12 cellular contexts compared by ENCODE assay signal in genomic region chr17:7867881-7868329, GRCh38. TPM values are rescaled to one million over a fixed set of nuclear protein-coding genes. Genes with fewer than 3 reads are reported as not detected.
DNase-seq lines count a peak whose midpoint lies in the region; ATAC-seq and TF ChIP-seq lines count a peak whose summit lies in the region.
"Had no signal": no experiment of that assay in that cellular context is flagged by ENCODE, and none has a peak within 500 bp of the region (broad histone marks: within the 10 kb centered on the region; RNA-seq: fewer than 3 reads in every experiment).

No MANE protein-coding gene starts in this region.

- peak overlapping the region; percentile 54 to 63 (median 59) for H3K27ac ChIP-seq in esophagus squamous epithelium

- H3K4me1 Mint-ChIP-seq in Caco-2 (ENCODE audit: low read depth, unreplicated experiment), result peaks cover 14% of the 10 kb centered on the region
- peaks cover 25% of the 10 kb centered on the region for H3K4me1 Mint-ChIP-seq in activated CD4-positive, alpha-beta memory T cell treated with anti-CD3 and anti-CD28 coated beads for 36 hours (ENCODE audit: low read depth)

- no peaks in the 10 kb centered on the region for H3K27me3 Mint-ChIP-seq in Caco-2 (ENCODE audit: insufficient read depth, unreplicated experiment)
- H3K27me3 Mint-ChIP-seq in activated CD4-positive, alpha-beta memory T cell treated with anti-CD3 and anti-CD28 coated beads for 36 hours, result no peaks in the 10 kb centered on the region

- H3K9me3 Mint-ChIP-seq in Caco-2 (ENCODE audit: unreplicated experiment), result no peaks in the 10 kb centered on the region
- no peaks in the 10 kb centered on the region for H3K9me3 Mint-ChIP-seq in activated CD4-positive, alpha-beta memory T cell treated with anti-CD3 and anti-CD28 coated beads for 36 hours

- TF ChIP-seq POLR2A in esophagus squamous epithelium (IDR thresholded peaks at IDR 0.05), result no peak

- no peak overlapping the region for H3K4me3 Mint-ChIP-seq in Caco-2 (ENCODE audit: unreplicated experiment)
- H3K4me3 Mint-ChIP-seq in activated CD4-positive, alpha-beta memory T cell treated with anti-CD3 and anti-CD28 coated beads for 36 hours, result no peak overlapping the region

- CTCF ChIA-PET in Caco-2 (lab: Charles Lee), result no interaction called here
- CTCF ChIA-PET in activated CD4-positive, alpha-beta memory T cell treated with anti-CD3 and anti-CD28 coated beads for 36 hours (lab: Charles Lee), result interaction anchor here (1.2 to 3.2 kb wide), 4 partner anchors 10 to 122 kb away, joined by 5 to 19 read pairs (median 10); no protein-coding TSS in a partner anchor

- H3K27ac Mint-ChIP-seq in Caco-2 (ENCODE audit: unreplicated experiment), result peak overlapping the region; percentile 27
- peak overlapping the region; percentile 60 for H3K27ac Mint-ChIP-seq in activated CD4-positive, alpha-beta memory T cell treated with anti-CD3 and anti-CD28 coated beads for 36 hours

- ATAC-seq in GM21737 (IDR thresholded peaks at IDR 0.05; ENCODE audit: unreplicated experiment) (no peak), sciatic nerve (no peak), GM21717 (IDR thresholded peaks at IDR 0.05; ENCODE audit: unreplicated experiment) (no peak), GM18909 (IDR thresholded peaks at IDR 0.05; ENCODE audit: poor library complexity, unreplicated experiment) (no peak)

- H3K9me3 ChIP-seq in Caco-2, result no peaks in the 10 kb centered on the region
- no peaks in the 10 kb centered on the region for H3K9me3 ChIP-seq in esophagus squamous epithelium

- DNase-seq in AML-193 (lab: John Stamatoyannopoulos, UW) (peak; percentile 41 to 51), Caco-2 (no peak), esophagus squamous epithelium (lab: John Stamatoyannopoulos, UW) (no peak), sciatic nerve (ENCODE audit: low spot score) (no peak)
- DNase-seq in activated CD4-positive, alpha-beta memory T cell treated with anti-CD3 and anti-CD28 coated beads for 36 hours, result no peak
- DNase-seq: activated CD4-positive, alpha-beta T cell treated with anti-CD3 and anti-CD28 coated beads, Interleukin-2, amount 50 U/mL, for 48 hours; mesendoderm; NCI-H1105; NCI-H774 had no signal

- no TSS peak for BruUV-seq in Caco-2 (replicated peaks; lab: Mats Ljungman, UMichigan)

- peaks cover 6% of the 10 kb centered on the region for H3K36me3 Mint-ChIP-seq in Caco-2 (ENCODE audit: insufficient read depth, unreplicated experiment)
- peaks cover 12% of the 10 kb centered on the region for H3K36me3 Mint-ChIP-seq in activated CD4-positive, alpha-beta memory T cell treated with anti-CD3 and anti-CD28 coated beads for 36 hours

- H3K36me3 ChIP-seq in Caco-2 (ENCODE audit: control insufficient read depth, insufficient read depth, low read length), result no peaks in the 10 kb centered on the region
- H3K36me3 ChIP-seq in esophagus squamous epithelium, result peaks cover 0 to 2% (median 0%) of the 10 kb centered on the region in 3 donors

- intact Hi-C loops in Caco-2 (cut with micrococcal nuclease; ENCODE audit: unreplicated experiment), result no loop called here
- intact Hi-C loops in activated CD4-positive, alpha-beta memory T cell treated with anti-CD3 and anti-CD28 coated beads for 36 hours (cut with micrococcal nuclease), result no loop called here
- intact Hi-C loops in esophagus squamous epithelium (cut with DNase I), result no loop called here
- intact Hi-C loops in sciatic nerve (cut with DNase I), result loop anchor here (10.0 kb wide), 1 partner anchor 117 kb away; no protein-coding TSS in a partner anchor

- POLR2A ChIA-PET in Caco-2 (lab: Charles Lee), result no interaction called here
- POLR2A ChIA-PET in activated CD4-positive, alpha-beta memory T cell treated with anti-CD3 and anti-CD28 coated beads for 36 hours (lab: Charles Lee), result interaction anchor here (1.3 kb wide), 1 partner anchor 122 kb away, joined by 3 read pairs; no protein-coding TSS in a partner anchor

- no peak overlapping the region for H3K4me3 ChIP-seq in Caco-2 (ENCODE audit: low read depth, low read length)
- H3K4me3 ChIP-seq in esophagus squamous epithelium, result no peak overlapping the region

- no peaks in the 10 kb centered on the region for H3K27me3 ChIP-seq in Caco-2 (replicated peaks; ENCODE audit: control insufficient read depth, insufficient read depth, low read length)
- H3K27me3 ChIP-seq in esophagus squamous epithelium, result no peaks in the 10 kb centered on the region

- H3K4me1 ChIP-seq in Caco-2 (peaks cover 9% of the 10 kb centered on the region; the same call in 1 of the 2 replicates), esophagus squamous epithelium (peaks cover 4 to 37% (median 10%) of the 10 kb centered on the region in 3 donors)

- 23 to 37% methylated on average over 5 of the region's 5 CpGs for WGBS in esophagus squamous epithelium, 2 donors

- TF ChIP-seq CTCF in Caco-2 (IDR thresholded peaks at IDR 0.05; ENCODE audit: insufficient read depth in 1 of 2, low read depth in 1 of 2, low read length in 1 of 2, severe bottlenecking in 1 of 2, unreplicated experiment in 1 of 2) (no peak), esophagus squamous epithelium (IDR thresholded peaks at IDR 0.05) (peak in 2 of 6 experiments; percentile 28 to 41)

RNA-seq across cellular contexts. Expression of gene CYB5D1, which starts 10.1 kb away (rescaled TPM):
- total RNA-seq in Caco-2 (2022) (6.1 and 7.3 TPM in 2 replicates), esophagus squamous epithelium (1 to 10 TPM; 3.8 to 9.3 (median 7.5) TPM), sciatic nerve (13.3 TPM)
- total RNA-seq in activated CD4-positive, alpha-beta memory T cell treated with anti-CD3 and anti-CD28 coated beads for 36 hours, result 1 to 10 TPM; 6.0 to 6.9 TPM

RNA-seq across cellular contexts. Expression of gene NAA38, which starts 10.5 kb away (rescaled TPM):
- 20.9 and 27.4 TPM in 2 replicates for total RNA-seq in Caco-2 (2022)
- total RNA-seq in activated CD4-positive, alpha-beta memory T cell treated with anti-CD3 and anti-CD28 coated beads for 36 hours, result 10 to 100 TPM; 68.2 to 74.7 TPM
- total RNA-seq in esophagus squamous epithelium, result 10 to 100 TPM; 45.2 to 80.1 (median 74.8) TPM
- total RNA-seq in sciatic nerve, result 53.5 TPM

RNA-seq across cellular contexts. Expression of gene TMEM88, which starts 13.0 kb away (rescaled TPM):
- total RNA-seq in Caco-2 (2022) (2.5 and 3.2 TPM in 2 replicates), esophagus squamous epithelium (1 to 10 TPM in 3 of 4 donors, not detected in 1; 1.5 to 3.8 (median 1.6) TPM), sciatic nerve (18.5 TPM)
- 1 to 10 TPM; 2.2 to 2.4 TPM for total RNA-seq in activated CD4-positive, alpha-beta memory T cell treated with anti-CD3 and anti-CD28 coated beads for 36 hours

RNA-seq across cellular contexts. Expression of gene CHD3, which starts 20.7 kb away (rescaled TPM):
- total RNA-seq in Caco-2 (2022) (27.9 and 34.7 TPM in 2 replicates), esophagus squamous epithelium (10 to 100 TPM; 57.7 to 93.5 (median 73.0) TPM), sciatic nerve (138 TPM)
- total RNA-seq in activated CD4-positive, alpha-beta memory T cell treated with anti-CD3 and anti-CD28 coated beads for 36 hours, result 100 to 1,000 TPM; 120 to 133 TPM

RNA-seq across cellular contexts. Expression of gene KDM6B, which starts 33.9 kb away (rescaled TPM):
- total RNA-seq in Caco-2 (2022) (27.4 and 27.9 TPM in 2 replicates), esophagus squamous epithelium (10 to 100 TPM in 1 of 4 donors, 1 to 10 TPM in 3; 6.7 to 14.6 (median 7.5) TPM), sciatic nerve (41.0 TPM)
- 10 to 100 TPM; 44.1 to 49.6 TPM for total RNA-seq in activated CD4-positive, alpha-beta memory T cell treated with anti-CD3 and anti-CD28 coated beads for 36 hours

Comparison
In these comparisons a context has a peak if more than half of its experiments do, and no peak if none do; other contexts are left out.
1. DNase-seq: peak in AML-193 (2 of 2); none in Caco-2 (0 of 2), activated CD4-positive, alpha-beta memory T cell treated with anti-CD3 and anti-CD28 coated beads for 36 hours (single experiment), esophagus squamous epithelium (single experiment) and sciatic nerve (single experiment).